ENCODE assay signal across 21 cellular contexts in genomic region chr19:33703821-33704220, GRCh38.
"Had no signal": no experiment of that assay in that cellular context is flagged by ENCODE, and none has a peak within 500 bp of the region (broad histone marks: within the 10 kb centered on the region; RNA-seq: fewer than 3 reads in every experiment).

No MANE protein-coding gene starts in this region.

- H3K4me1 ChIP-seq: foreskin keratinocyte, suprapubic skin, thyroid gland, uterus had no signal

- ATAC-seq: foreskin keratinocyte; left colon; left ventricle myocardium superior; naive thymus-derived CD4-positive, alpha-beta T cell; stimulated activated effector memory CD8-positive, alpha-beta T cell treated with anti-CD3 and anti-CD28 coated beads, Interleukin-12 subunit alpha, Interleukin-12 subunit beta, amount 100 ng/mL, for 72 hours; stimulated activated naive CD8-positive, alpha-beta T cell treated with anti-CD3 and anti-CD28 coated beads, Interleukin-15, Interleukin-2, amounts not matched to agents 100 U/mL and 50 U/mL, for 24 hours had no signal

- H3K27ac ChIP-seq: coronary artery, foreskin keratinocyte, neutrophil, suprapubic skin, thyroid gland, uterus had no signal

- H3K9me3 ChIP-seq: neutrophil, suprapubic skin, thyroid gland, uterus had no signal

- DNase-seq: effector CD4-positive, alpha-beta T cell; endodermal cell; erythroblast; foreskin keratinocyte; immature natural killer cell; left ventricle myocardium superior; mesenchymal stem cell; naive thymus-derived CD4-positive, alpha-beta T cell; nephron progenitor cell; small intestine; stimulated activated CD4-positive, alpha-beta T cell treated with anti-CD3 and anti-CD28 coated beads, Interleukin-4, amount 100 ng/mL, for 1 hour; stimulated activated CD8-positive, alpha-beta memory T cell treated with anti-CD3 and anti-CD28 coated beads, Interleukin-4, amount 100 ng/mL, for 48 hours; stimulated activated naive CD8-positive, alpha-beta T cell treated with anti-CD3 and anti-CD28 coated beads, Interleukin-15, Interleukin-2, amounts not matched to agents 100 U/mL and 50 U/mL, for 24 hours; thyroid gland; uterus had no signal

- H3K36me3 ChIP-seq: neutrophil, suprapubic skin, thyroid gland, uterus had no signal

- H3K27me3 ChIP-seq: foreskin keratinocyte, neutrophil, thyroid gland, uterus had no signal

- H3K4me3 ChIP-seq: coronary artery, lung, suprapubic skin, thyroid gland, uterus had no signal
